In the genomic region with DNA sequence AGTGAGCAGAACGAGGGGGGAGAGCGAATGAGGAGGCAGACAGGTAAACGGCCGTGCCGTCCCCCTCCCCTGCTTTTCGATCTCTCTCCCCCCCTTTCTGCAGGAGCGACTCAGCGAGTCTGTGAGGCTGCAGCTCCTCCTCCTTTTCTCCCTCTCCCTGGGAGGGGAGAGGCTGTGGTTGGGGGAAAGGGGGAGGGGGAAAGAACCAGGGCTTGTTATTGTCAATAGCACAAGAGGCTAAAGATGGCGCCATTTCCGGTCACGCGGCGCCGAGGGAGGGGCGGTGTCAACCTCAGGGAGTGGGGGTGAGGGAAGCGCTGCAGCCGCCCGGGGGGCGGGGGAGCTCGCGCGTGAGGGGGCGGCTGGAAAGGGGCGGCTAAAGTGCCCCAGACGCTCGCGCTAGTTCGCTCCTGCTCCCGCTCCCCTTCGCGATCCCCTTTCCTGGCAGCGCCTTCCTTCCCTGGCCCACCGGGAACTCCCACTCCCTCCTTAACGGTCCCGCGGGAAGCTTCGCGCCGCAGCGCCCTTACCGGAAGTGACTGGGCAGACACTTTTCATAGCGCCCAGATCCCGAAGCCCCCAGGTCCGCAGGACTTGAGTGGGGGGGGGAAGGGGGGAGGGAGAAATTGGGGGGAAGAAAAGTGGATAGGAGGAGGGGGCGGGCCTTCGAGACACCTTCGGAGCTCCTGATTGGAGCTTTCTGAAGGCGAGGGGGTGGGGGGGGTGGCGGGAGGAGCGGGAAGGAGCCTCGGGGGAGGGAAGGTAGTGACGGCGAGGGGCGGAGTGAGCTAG, we compare ENCODE assay signal across 8 cellular contexts. TPM values are rescaled to one million over a fixed set of nuclear protein-coding genes. Genes with fewer than 3 reads are reported as not detected.
A peak's percentile ranks its signal among the peaks of the same experiment; 100 is the strongest.
DNase-seq lines count a peak whose midpoint lies in the region; ATAC-seq and TF ChIP-seq lines count a peak whose summit lies in the region.

Gene CUL4B, minus strand, starts transcription at position 121 of the 792 bp plus-strand sequence. CDS start 324 bp downstream, outside the sequence.

- peak; percentile 89 for ATAC-seq in CD8-positive, alpha-beta T cell
- ATAC-seq in GM19467 (IDR thresholded peaks at IDR 0.05; ENCODE audit: unreplicated experiment), result peak; percentile 72

- no peaks in the 10 kb centered on the region for H3K27me3 Mint-ChIP-seq in CD8-positive, alpha-beta T cell (ENCODE audit: low read depth)

- H3K9me3 ChIP-seq in CD8-positive, alpha-beta T cell (ENCODE audit: low read length), result no peaks in the 10 kb centered on the region

- intact Hi-C loops in CD8-positive, alpha-beta T cell (cut with DNase I, micrococcal nuclease), result loop anchor here (1.0 to 10.0 kb wide), 7 partner anchors 43 to 618 kb away; partner anchors contain the start of genes C1GALT1C1 (in 2 of the 2), MCTS1 (in 2 of the 2), NKAP (in 1 of the 2) and ZBTB33 (in 1 of the 2)

- H3K27ac ChIP-seq in CD8-positive, alpha-beta T cell (ENCODE audit: low read depth, low read length), result peak within 1 kb of the TSS; percentile 81

- CTCF ChIA-PET in CD8-positive, alpha-beta T cell (lab: Charles Lee), result interaction anchor here (0.9 kb wide), 1 partner anchor 43 kb away, joined by 3 read pairs; the partner anchor contains the start of gene MCTS1

- DNase-seq in CD8-positive, alpha-beta T cell, result peak; percentile 80 to 96 (median 87)
- DNase-seq in HS-5 (ENCODE audit: low read depth) (peak; percentile 70), NK-92 (lab: John Stamatoyannopoulos, UW; ENCODE audit: unreplicated experiment) (peak; percentile 29), lung microvascular endothelial cell (ENCODE audit: low read depth in 2 of 2) (peak; percentile 94 to 95)
- DNase-seq in activated CD8-positive, alpha-beta memory T cell treated with anti-CD3 and anti-CD28 coated beads for 24 hours, result peak; percentile 92
- DNase-seq in effector CD4-positive, alpha-beta T cell, result peak; percentile 89
- DNase-seq in stimulated activated CD4-positive, alpha-beta T cell treated with anti-CD3 and anti-CD28 coated beads, TNF-alpha, amount 100 ng/mL, for 4 hours (ENCODE audit: low read depth in 3 of 3), result peak; percentile 70 to 83 (median 82)

- POLR2A ChIA-PET in CD8-positive, alpha-beta T cell (lab: Charles Lee), result interaction anchor here (0.8 to 5.2 kb wide), 10 partner anchors 10 to 136 kb away, joined by 3 to 72 read pairs (median 5); partner anchors contain the start of gene MCTS1

- H3K27me3 ChIP-seq in CD8-positive, alpha-beta T cell (ENCODE audit: insufficient read depth, low read length), result no peaks in the 10 kb centered on the region

- no peaks in the 10 kb centered on the region for H3K36me3 ChIP-seq in CD8-positive, alpha-beta T cell (ENCODE audit: insufficient read depth, low read length)

- peaks cover 21% of the 10 kb centered on the region for H3K36me3 Mint-ChIP-seq in CD8-positive, alpha-beta T cell

- H3K4me3 ChIP-seq in CD8-positive, alpha-beta T cell (ENCODE audit: low read depth, low read length), result peak within 1 kb of the TSS; percentile 66

- H3K4me1 Mint-ChIP-seq in CD8-positive, alpha-beta T cell (ENCODE audit: low read depth), result peaks cover 29% of the 10 kb centered on the region

- TF ChIP-seq CTCF in CD8-positive, alpha-beta T cell (IDR thresholded peaks at IDR 0.05), result no peak

- peak within 1 kb of the TSS; percentile 98 for H3K4me3 Mint-ChIP-seq in CD8-positive, alpha-beta T cell

- H3K9me3 Mint-ChIP-seq in CD8-positive, alpha-beta T cell, result no peaks in the 10 kb centered on the region

- peaks cover 25% of the 10 kb centered on the region for H3K4me1 ChIP-seq in CD8-positive, alpha-beta T cell (ENCODE audit: insufficient read depth, low read length)

- H3K27ac Mint-ChIP-seq in CD8-positive, alpha-beta T cell, result peak within 1 kb of the TSS; percentile 98

RNA-seq across cellular contexts. Expression of gene CUL4B, which starts in this region (rescaled TPM):
- 10 to 100 TPM; 25.3 to 30.0 TPM for total RNA-seq in CD8-positive, alpha-beta T cell
- total RNA-seq in lung microvascular endothelial cell, result 30.8 and 32.9 TPM in 2 replicates

Comparison
In these comparisons a context has a peak if more than half of its experiments do, and no peak if none do; other contexts are left out.
1. Peak in every context shown above with its lines: DNase-seq, ATAC-seq, H3K4me3 ChIP-seq and H3K27ac ChIP-seq.
2. DNase-seq: peak in every context shown above with its lines; median percentile 94 in lung microvascular endothelial cell; 92 in activated CD8-positive, alpha-beta memory T cell treated with anti-CD3 and anti-CD28 coated beads for 24 hours; 89 in effector CD4-positive, alpha-beta T cell; 87 in CD8-positive, alpha-beta T cell; 82 in stimulated activated CD4-positive, alpha-beta T cell treated with anti-CD3 and anti-CD28 coated beads, TNF-alpha, amount 100 ng/mL, for 4 hours; 70 in HS-5; 29 in NK-92.